In genomic region chr3:196081834-196082470, GRCh38 we compare ENCODE assay signal across 1 cellular context.
TF ChIP-seq lines count a peak whose summit lies in the region.

Gene TFRC (minus strand): TSS chr3:196082090. CDS start chr3:196077099, 4,991 bp downstream.

TF ChIP-seq in WTC11, 78 proteins besides CTCF, POLR2A, EP300 and RAD21 (continued from another document):
- TF ChIP-seq FOXP4 (CRISPR knock-in tag; IDR thresholded peaks at IDR 0.05): peak; percentile 84
- TF ChIP-seq IRF1 (CRISPR knock-in tag; IDR thresholded peaks at IDR 0.05): no peak
- TF ChIP-seq ESRRA (CRISPR knock-in tag; IDR thresholded peaks at IDR 0.05; ENCODE audit: borderline replicate concordance): peak; percentile 75; the same call in 1 of the 2 replicates
- TF ChIP-seq TCF7 (CRISPR knock-in tag; IDR thresholded peaks at IDR 0.05; ENCODE audit: low read depth): no peak
- peak; percentile 97 for TF ChIP-seq CBFB (CRISPR knock-in tag; IDR thresholded peaks at IDR 0.05; ENCODE audit: low read depth)
- TF ChIP-seq KAT7 (CRISPR knock-in tag; IDR thresholded peaks at IDR 0.05; ENCODE audit: borderline replicate concordance): peak; percentile 87; the same call in 1 of the 2 replicates
- peak; percentile 61 for TF ChIP-seq ZBTB21 (CRISPR knock-in tag; IDR thresholded peaks at IDR 0.05; ENCODE audit: borderline replicate concordance)
- no peak; the same call in 1 of the 2 replicates for TF ChIP-seq ZNF138 (CRISPR knock-in tag; conservative IDR thresholded peaks at IDR 0.05)
- TF ChIP-seq ZMAT4 (CRISPR knock-in tag; IDR thresholded peaks at IDR 0.05): 0 out of 2 replicates have a peak, but pooled peaks have one; percentile 30
- no peak for TF ChIP-seq FOXJ3 (CRISPR knock-in tag; IDR thresholded peaks at IDR 0.05; ENCODE audit: borderline replicate concordance)
- no peak for TF ChIP-seq TEAD4 (CRISPR knock-in tag; IDR thresholded peaks at IDR 0.05)
- no peak for TF ChIP-seq PRRX2 (CRISPR knock-in tag; IDR thresholded peaks at IDR 0.05)
- no peak for TF ChIP-seq GTF2I (CRISPR knock-in tag; conservative IDR thresholded peaks at IDR 0.05)
- TF ChIP-seq NR2C2 (CRISPR knock-in tag; IDR thresholded peaks at IDR 0.05): no peak
- TF ChIP-seq ATF3 (CRISPR knock-in tag; conservative IDR thresholded peaks at IDR 0.05): no peak
- TF ChIP-seq CREB1 (CRISPR knock-in tag; IDR thresholded peaks at IDR 0.05): peak; percentile 74
- no peak for TF ChIP-seq USF1 (CRISPR knock-in tag; IDR thresholded peaks at IDR 0.05)
- 0 out of 2 replicates have a peak, but pooled peaks have one; percentile 32 for TF ChIP-seq ZNF532 (CRISPR knock-in tag; IDR thresholded peaks at IDR 0.05; ENCODE audit: borderline replicate concordance)
- TF ChIP-seq AR (CRISPR knock-in tag; IDR thresholded peaks at IDR 0.05): no peak
- TF ChIP-seq ARID4B (CRISPR knock-in tag; IDR thresholded peaks at IDR 0.05; ENCODE audit: borderline replicate concordance): peak; percentile 56
- peak; percentile 82 for TF ChIP-seq SMAD3 (CRISPR knock-in tag; IDR thresholded peaks at IDR 0.05; ENCODE audit: borderline replicate concordance)
- TF ChIP-seq ETV6 (CRISPR knock-in tag; IDR thresholded peaks at IDR 0.05): peak; percentile 80
- TF ChIP-seq ZNF263 (CRISPR knock-in tag; IDR thresholded peaks at IDR 0.05; ENCODE audit: low read depth): no peak
- TF ChIP-seq NFE2L1 (CRISPR knock-in tag; IDR thresholded peaks at IDR 0.05): no peak; the same call in 1 of the 2 replicates
- no peak for TF ChIP-seq PREB (CRISPR knock-in tag; IDR thresholded peaks at IDR 0.05; ENCODE audit: borderline replicate concordance)
- TF ChIP-seq E2F5 (CRISPR knock-in tag; IDR thresholded peaks at IDR 0.05): peak; percentile 93; the same call in 1 of the 2 replicates
- peak; percentile 89; the same call in 1 of the 2 replicates for TF ChIP-seq ZNF232 (CRISPR knock-in tag; IDR thresholded peaks at IDR 0.05)
- peak; percentile 79; the same call in 1 of the 2 replicates for TF ChIP-seq TP53 (CRISPR knock-in tag; IDR thresholded peaks at IDR 0.05)
- TF ChIP-seq HMGA2 (CRISPR knock-in tag; IDR thresholded peaks at IDR 0.05): no peak
- no peak; the same call in 1 of the 2 replicates for TF ChIP-seq JUN (CRISPR knock-in tag; IDR thresholded peaks at IDR 0.05)
- no peak for TF ChIP-seq ELF4 (CRISPR knock-in tag; IDR thresholded peaks at IDR 0.05; ENCODE audit: low read depth)
- TF ChIP-seq NR3C1 (CRISPR knock-in tag; conservative IDR thresholded peaks at IDR 0.05; ENCODE audit: low read depth): 0 out of 2 replicates have a peak, but pooled peaks have one; percentile 71
- no peak; the same call in 1 of the 2 replicates for TF ChIP-seq ZNF671 (CRISPR knock-in tag; IDR thresholded peaks at IDR 0.05)
